8 cellular contexts compared by ENCODE assay signal in genomic region chr3:149487598-149488197, GRCh38. TPM values are rescaled to one million over a fixed set of nuclear protein-coding genes. Genes with fewer than 3 reads are reported as not detected.
DNase-seq lines count a peak whose midpoint lies in the region; ATAC-seq and TF ChIP-seq lines count a peak whose summit lies in the region.

No MANE protein-coding gene starts in this region.

- intact Hi-C loops in uterus (cut with DNase I; ENCODE audit: low total_unique reads), result no loop called here

- TF ChIP-seq POLR2A in uterus (IDR thresholded peaks at IDR 0.05), result no peak

- no peak overlapping the region for H3K27ac Mint-ChIP-seq in activated T-cell treated with anti-CD3 and anti-CD28 coated beads, Interleukin-2, amount 50 U/mL, for 24 hours

- H3K4me1 Mint-ChIP-seq in activated T-cell treated with anti-CD3 and anti-CD28 coated beads, Interleukin-2, amount 50 U/mL, for 24 hours (ENCODE audit: low read depth), result no peaks in the 10 kb centered on the region

- H3K36me3 ChIP-seq in neutrophil (no peaks in the 10 kb centered on the region), uterus (no peaks in the 10 kb centered on the region)
- H3K36me3 ChIP-seq in effector memory CD4-positive, alpha-beta T cell (ENCODE audit: control insufficient read depth, insufficient read depth, low read length), result no peaks in the 10 kb centered on the region

- H3K9me3 ChIP-seq in neutrophil (no peaks in the 10 kb centered on the region), uterus (no peaks in the 10 kb centered on the region)
- no peaks in the 10 kb centered on the region for H3K9me3 ChIP-seq in effector memory CD4-positive, alpha-beta T cell (ENCODE audit: control insufficient read depth, low read length)

- H3K27me3 ChIP-seq in neutrophil (peaks cover 12% of the 10 kb centered on the region), uterus (no peaks in the 10 kb centered on the region)
- H3K27me3 ChIP-seq in effector memory CD4-positive, alpha-beta T cell (replicated peaks; ENCODE audit: control insufficient read depth, insufficient read depth, low read length, poor library complexity, severe bottlenecking), result no peaks in the 10 kb centered on the region

- H3K27ac ChIP-seq in neutrophil (no peak overlapping the region), uterus (no peak overlapping the region)
- no peak overlapping the region for H3K27ac ChIP-seq in effector memory CD4-positive, alpha-beta T cell (ENCODE audit: insufficient read depth, low read length, poor library complexity, severe bottlenecking)

- H3K4me1 ChIP-seq in neutrophil (ENCODE audit: control insufficient read depth in 1 of 2, insufficient read depth in 1 of 2, low read depth in 1 of 2, low read length in 1 of 2) (no peaks in the 10 kb centered on the region), uterus (no peaks in the 10 kb centered on the region)
- H3K4me1 ChIP-seq in effector memory CD4-positive, alpha-beta T cell (ENCODE audit: control insufficient read depth, insufficient read depth, low read length, poor library complexity, severe bottlenecking), result no peaks in the 10 kb centered on the region

- no peaks in the 10 kb centered on the region for H3K9me3 Mint-ChIP-seq in activated T-cell treated with anti-CD3 and anti-CD28 coated beads, Interleukin-2, amount 50 U/mL, for 24 hours

- peak; percentile 86 for ATAC-seq in GM19351 (IDR thresholded peaks at IDR 0.05; ENCODE audit: unreplicated experiment)

- peak; percentile 74 for TF ChIP-seq CTCF in neutrophil (IDR thresholded peaks at IDR 0.05)
- no peak for TF ChIP-seq CTCF in uterus (IDR thresholded peaks at IDR 0.05)

- H3K36me3 Mint-ChIP-seq in activated T-cell treated with anti-CD3 and anti-CD28 coated beads, Interleukin-2, amount 50 U/mL, for 24 hours (ENCODE audit: low read depth), result no peaks in the 10 kb centered on the region

- no peak overlapping the region for H3K4me3 Mint-ChIP-seq in activated T-cell treated with anti-CD3 and anti-CD28 coated beads, Interleukin-2, amount 50 U/mL, for 24 hours

- peak; percentile 73 for DNase-seq in DMS 273 (lab: John Stamatoyannopoulos, UW; ENCODE audit: unreplicated experiment)
- peak; percentile 72 for DNase-seq in HT-29 (ENCODE audit: low spot score)
- peak; percentile 47 for DNase-seq in activated T-cell treated with anti-CD3 and anti-CD28 coated beads, Interleukin-2, amount 50 U/mL, for 24 hours
- no peak for DNase-seq in uterus
- DNase-seq in effector memory CD4-positive, alpha-beta T cell, result no peak
- no peak for DNase-seq in activated CD4-positive, CD25-positive, alpha-beta regulatory T cell (lab: John Stamatoyannopoulos, UW)

- peaks cover 15% of the 10 kb centered on the region for H3K27me3 Mint-ChIP-seq in activated T-cell treated with anti-CD3 and anti-CD28 coated beads, Interleukin-2, amount 50 U/mL, for 24 hours

- H3K4me3 ChIP-seq in neutrophil (ENCODE audit: low read depth in 1 of 2, low read length in 1 of 2) (no peak overlapping the region), uterus (no peak overlapping the region)
- H3K4me3 ChIP-seq in effector memory CD4-positive, alpha-beta T cell (ENCODE audit: insufficient read depth, low read depth, low read length, poor library complexity, severe bottlenecking), result no peak overlapping the region

RNA-seq across cellular contexts. Expression of gene TM4SF4, which starts 13.2 kb away (rescaled TPM):
- total RNA-seq in HT-29 (2014; rRNA removed; shearing (Covaris generic)), result 903 and 981 TPM in 2 replicates
- 1 to 10 TPM in 1 of 4 donors, not detected in 3; 5.6 TPM for total RNA-seq in uterus

Comparison
In these comparisons a context has a peak if more than half of its experiments do, and no peak if none do; other contexts are left out.
1. DNase-seq: peak in DMS 273 (single experiment), HT-29 (single experiment) and activated T-cell treated with anti-CD3 and anti-CD28 coated beads, Interleukin-2, amount 50 U/mL, for 24 hours (single experiment); none in uterus (0 of 2), effector memory CD4-positive, alpha-beta T cell (0 of 3) and activated CD4-positive, CD25-positive, alpha-beta regulatory T cell (0 of 4).
2. RNA of gene TM4SF4, which starts 13.2 kb away (total RNA-seq): 903 to 981 TPM in HT-29; 5.6 TPM in uterus; every median in the first group is over 100 times any median in the second.